In genomic region chr16:2753523-2754020, GRCh38 we compare ENCODE assay signal across 9 cellular contexts. TPM values are rescaled to one million over a fixed set of nuclear protein-coding genes. Genes with fewer than 3 reads are reported as not detected.
DNase-seq lines count a peak whose midpoint lies in the region; ATAC-seq, FAIRE-seq and TF ChIP-seq lines count a peak whose summit lies in the region.
"Had no signal": no experiment of that assay in that cellular context is flagged by ENCODE, and none has a peak within 500 bp of the region (broad histone marks: within the 10 kb centered on the region; RNA-seq: fewer than 3 reads in every experiment).

No MANE protein-coding gene starts in this region.

- H3K27ac ChIP-seq in cardiac muscle cell (peak overlapping the region; percentile 99), HepG2 (ENCODE audit: extremely low read length, insufficient read depth, low read length) (peak overlapping the region; percentile 100), thyroid gland (peak overlapping the region in 2 of 3 donors; percentile 98 to 99)

- TF ChIP-seq EP300 in HepG2 (IDR thresholded peaks at IDR 0.05; ENCODE audit: low read depth in 2 of 2, low read length in 2 of 2) (no peak), HepG2 (CRISPR knock-in tag; IDR thresholded peaks at IDR 0.05; ENCODE audit: borderline replicate concordance) (no peak)

- H3K4me1 ChIP-seq in cardiac muscle cell (ENCODE audit: low read depth) (peaks cover 23% of the 10 kb centered on the region), HepG2 (ENCODE audit: insufficient read depth, low read length) (peaks cover 40% of the 10 kb centered on the region), thyroid gland (peaks cover 35 to 40% of the 10 kb centered on the region in 2 donors)

- in situ Hi-C loops in astrocyte of the spinal cord (cut with HindIII; ENCODE audit: low sequenced_read_pairs) (no loop called here), HepG2 (cut with HindIII; ENCODE audit: extremely low pct_ligation_motif_present, low pct_unique_long_range_greater_than_20kb) (no loop called here)

- peak overlapping the region; percentile 100 for H3K9ac ChIP-seq in HepG2 (ENCODE audit: insufficient read depth, low read depth, low read length)

- H3K27me3 ChIP-seq in cardiac muscle cell (no peaks in the 10 kb centered on the region), HepG2 (ENCODE audit: control insufficient read depth in 1 of 2, insufficient read depth in 2 of 2, low read length in 2 of 2) (no peaks in the 10 kb centered on the region; a peak in 1 of 5 replicates), thyroid gland (no peaks in the 10 kb centered on the region)

- H3K9me3 ChIP-seq in cardiac muscle cell (ENCODE audit: low read depth) (no peaks in the 10 kb centered on the region), HepG2 (ENCODE audit: low read length) (no peaks in the 10 kb centered on the region), thyroid gland (no peaks in the 10 kb centered on the region)

- peaks cover 70% of the 10 kb centered on the region for H3K79me2 ChIP-seq in HepG2 (ENCODE audit: insufficient read depth, low read length)

- H3K36me3 ChIP-seq in cardiac muscle cell (peaks cover 14% of the 10 kb centered on the region), HepG2 (replicated peaks in 1 of 2; ENCODE audit: control insufficient read depth in 1 of 2, insufficient read depth in 2 of 2, low read length in 2 of 2) (peaks cover 12 to 28% of the 10 kb centered on the region in 2 experiments), thyroid gland (peaks cover 13 to 16% of the 10 kb centered on the region in 2 donors)

- H2AFZ ChIP-seq in HepG2 (ENCODE audit: low read length) = no peak overlapping the region

- intact Hi-C loops in left ventricle myocardium superior (cut with micrococcal nuclease) = no loop called here
- intact Hi-C loops in HepG2 (cut with micrococcal nuclease; ENCODE audit: unreplicated experiment) = no loop called here
- intact Hi-C loops in thyroid gland (cut with DNase I) = no loop called here
- intact Hi-C loops in head of caudate nucleus (cut with DNase I) = no loop called here

- no peak for FAIRE-seq in HepG2 (lab: Jason Lieb, UNC)
- FAIRE-seq: GM18507 had no signal

- H4K20me1 ChIP-seq in HepG2 (ENCODE audit: insufficient read depth, low read length) = peaks cover 49% of the 10 kb centered on the region

- TF ChIP-seq POLR2A in HepG2 (IDR thresholded peaks at IDR 0.05; ENCODE audit: insufficient read depth in 1 of 2, low read depth in 2 of 2, low read length in 2 of 2) (0 out of 4 replicates have a peak, but pooled peaks of 1 of the 2 experiments have one; percentile 23), thyroid gland (IDR thresholded peaks at IDR 0.05) (no peak)

- WGBS in HepG2 (ENCODE audit: low lambda C conversion rate) = 0% methylated on average over 17 of the region's 17 CpGs
- WGBS in thyroid gland, 2 donors = 2% methylated on average over 17 of the region's 17 CpGs

- TF ChIP-seq RAD21 in HepG2 (CRISPR knock-in tag; IDR thresholded peaks at IDR 0.05) = no peak

- ATAC-seq in left ventricle myocardium superior = no peak
- ATAC-seq in HepG2 = no peak
- no peak for ATAC-seq in HG03045 (IDR thresholded peaks at IDR 0.05; ENCODE audit: unreplicated experiment)

- CTCF ChIA-PET in HepG2 (lab: Yijun Ruan, JAX; ENCODE audit: low intra/inter-chr PET ratio, low total read pairs) = no interaction called here

- peak overlapping the region; percentile 92 for H3K4me2 ChIP-seq in HepG2 (ENCODE audit: low read depth, low read length)

- peak overlapping the region; percentile 67 for H3K4me3 ChIP-seq in cardiac muscle cell
- peak overlapping the region; percentile 64 for H3K4me3 ChIP-seq in astrocyte of the spinal cord (ENCODE audit: low read depth, low read length)
- peak overlapping the region; percentile 74 to 93 (median 83) for H3K4me3 ChIP-seq in HepG2 (replicated peaks in 1 of 3; ENCODE audit: insufficient read depth in 1 of 3, low read depth in 2 of 3, low read length in 3 of 3)
- peak overlapping the region; percentile 83 to 88 (median 88) for H3K4me3 ChIP-seq in thyroid gland (replicated peaks in 1 of 3)

- BruUV-seq in HepG2 (replicated peaks; lab: Mats Ljungman, UMichigan) = no TSS peak

- TF ChIP-seq CTCF in cardiac muscle cell (IDR thresholded peaks at IDR 0.05; ENCODE audit: low read depth, low read length) (no peak), astrocyte of the spinal cord (IDR thresholded peaks at IDR 0.05; ENCODE audit: low read depth, low read length) (peak; percentile 5), HepG2 (CRISPR knock-in tag; IDR thresholded peaks at IDR 0.05) (no peak), thyroid gland (IDR thresholded peaks at IDR 0.05) (no peak)

- peak; percentile 26 to 51 for DNase-seq in cardiac muscle cell (ENCODE audit: low read depth in 1 of 2, low spot score in 1 of 2)
- DNase-seq in left ventricle myocardium superior = no peak
- peak; percentile 19 for DNase-seq in astrocyte of the spinal cord (ENCODE audit: low read depth, low spot score)
- DNase-seq in HepG2 (ENCODE audit: low spot score) = no peak
- peak; percentile 32 to 65 for DNase-seq in thyroid gland
- DNase-seq in LoVo (ENCODE audit: low spot score) = no peak
- no peak for DNase-seq in head of caudate nucleus

- POLR2A ChIA-PET in HepG2 (lab: Yijun Ruan, JAX) = interaction anchor here (1.4 to 5.1 kb wide), 6 partner anchors 8 to 151 kb away, joined by 4 to 74 read pairs (median 12); partner anchors contain the start of genes ELOB and FLYWCH2

RNA-seq across cellular contexts. Expression of gene SRRM2, which starts 1.1 kb away (rescaled TPM):
- 131 and 321 TPM in 2 replicates for total RNA-seq in cardiac muscle cell
- 592 and 734 TPM in 2 replicates for polyA plus RNA-seq in cardiac muscle cell
- 292 TPM for total RNA-seq in left ventricle myocardium superior
- 50.4 and 80.6 TPM in 2 replicates for total RNA-seq in HepG2 (2016; rRNA removed; fragmentation: Illumina TruSeq; extraction: Trizol)
- total RNA-seq in HepG2 (2016; cell fraction: cytosol; rRNA removed; fragmentation: Illumina TruSeq; extraction: Trizol; ENCODE audit: low read depth) = 41.5 and 43.0 TPM in 2 replicates
- total RNA-seq in HepG2 (2016; cell fraction: insoluble cytoplasmic fraction; rRNA removed; fragmentation: Illumina TruSeq; extraction: Trizol) = 44.1 and 73.0 TPM in 2 replicates
- total RNA-seq in HepG2 (2016; cell fraction: membrane; rRNA removed; fragmentation: Illumina TruSeq; extraction: Trizol) = 48.8 and 52.0 TPM in 2 replicates
- total RNA-seq in HepG2 (2016; cell fraction: nucleus; rRNA removed; fragmentation: Illumina TruSeq; extraction: Trizol) = 159 and 170 TPM in 2 replicates
- 112 and 125 TPM in 2 replicates for polyA plus RNA-seq in HepG2 (2011; rRNA removed)
- polyA plus RNA-seq in HepG2 (2011; cell fraction: cytosol; rRNA removed) = 40.5 and 54.4 TPM in 2 replicates
- 1,408 and 1,626 TPM in 2 replicates for polyA plus RNA-seq in HepG2 (2011; cell fraction: nucleus; rRNA removed)
- 364 and 397 TPM in 2 replicates for polyA plus RNA-seq in HepG2 (2012)
- 15.2 and 19.4 TPM in 2 replicates for polyA plus RNA-seq in HepG2 (2016; cell fraction: cytosol; fragmentation: Illumina TruSeq; extraction: Trizol; ENCODE audit: low read depth)
- polyA plus RNA-seq in HepG2 (2016; cell fraction: insoluble cytoplasmic fraction; fragmentation: Illumina TruSeq; extraction: Trizol; ENCODE audit: low read depth) = 169 and 221 TPM in 2 replicates
- polyA plus RNA-seq in HepG2 (2016; cell fraction: membrane; fragmentation: Illumina TruSeq; extraction: Trizol; ENCODE audit: low read depth) = 38.4 and 49.5 TPM in 2 replicates
- polyA plus RNA-seq in HepG2 (2016; cell fraction: nucleus; fragmentation: Illumina TruSeq; extraction: Trizol; ENCODE audit: insufficient read depth, low read depth) = 998 and 1,215 TPM in 2 replicates
- 125 and 143 TPM in 2 replicates for polyA minus RNA-seq in HepG2 (2011; rRNA and poly(A)+ RNA removed; ENCODE audit: low replicate concordance)
- 88.7 and 111 TPM in 2 replicates for polyA minus RNA-seq in HepG2 (2011; cell fraction: cytosol; rRNA and poly(A)+ RNA removed)
- 176 and 198 TPM in 2 replicates for polyA minus RNA-seq in HepG2 (2011; cell fraction: nucleus; rRNA and poly(A)+ RNA removed)
- total RNA-seq in thyroid gland = 100 to 1,000 TPM; 262 to 378 (median 312) TPM

RNA-seq across cellular contexts. Expression of gene ELOB, which starts 23.5 kb away (rescaled TPM):
- total RNA-seq in cardiac muscle cell = 180 and 435 TPM in 2 replicates
- 606 and 614 TPM in 2 replicates for polyA plus RNA-seq in cardiac muscle cell
- total RNA-seq in left ventricle myocardium superior = 325 TPM
- total RNA-seq in HepG2 (2016; rRNA removed; fragmentation: Illumina TruSeq; extraction: Trizol) = 208 and 253 TPM in 2 replicates
- total RNA-seq in HepG2 (2016; cell fraction: cytosol; rRNA removed; fragmentation: Illumina TruSeq; extraction: Trizol; ENCODE audit: low read depth) = 337 and 393 TPM in 2 replicates
- total RNA-seq in HepG2 (2016; cell fraction: insoluble cytoplasmic fraction; rRNA removed; fragmentation: Illumina TruSeq; extraction: Trizol) = 204 and 279 TPM in 2 replicates
- 174 and 204 TPM in 2 replicates for total RNA-seq in HepG2 (2016; cell fraction: membrane; rRNA removed; fragmentation: Illumina TruSeq; extraction: Trizol)
- 53.2 and 75.0 TPM in 2 replicates for total RNA-seq in HepG2 (2016; cell fraction: nucleus; rRNA removed; fragmentation: Illumina TruSeq; extraction: Trizol)
- 225 and 236 TPM in 2 replicates for polyA plus RNA-seq in HepG2 (2011; rRNA removed)
- polyA plus RNA-seq in HepG2 (2011; cell fraction: cytosol; rRNA removed) = 204 and 385 TPM in 2 replicates
- polyA plus RNA-seq in HepG2 (2011; cell fraction: nucleus; rRNA removed) = 89.2 and 109 TPM in 2 replicates
- polyA plus RNA-seq in HepG2 (2012) = 108 and 117 TPM in 2 replicates
- polyA plus RNA-seq in HepG2 (2016; cell fraction: cytosol; fragmentation: Illumina TruSeq; extraction: Trizol; ENCODE audit: low read depth) = 547 and 569 TPM in 2 replicates
- polyA plus RNA-seq in HepG2 (2016; cell fraction: insoluble cytoplasmic fraction; fragmentation: Illumina TruSeq; extraction: Trizol; ENCODE audit: low read depth) = 265 and 294 TPM in 2 replicates
- 203 and 243 TPM in 2 replicates for polyA plus RNA-seq in HepG2 (2016; cell fraction: membrane; fragmentation: Illumina TruSeq; extraction: Trizol; ENCODE audit: low read depth)
- polyA plus RNA-seq in HepG2 (2016; cell fraction: nucleus; fragmentation: Illumina TruSeq; extraction: Trizol; ENCODE audit: insufficient read depth, low read depth) = 127 and 128 TPM in 2 replicates
- 125 and 227 TPM in 2 replicates for polyA minus RNA-seq in HepG2 (2011; rRNA and poly(A)+ RNA removed; ENCODE audit: low replicate concordance)
- polyA minus RNA-seq in HepG2 (2011; cell fraction: cytosol; rRNA and poly(A)+ RNA removed) = 25.2 and 36.1 TPM in 2 replicates
- polyA minus RNA-seq in HepG2 (2011; cell fraction: nucleus; rRNA and poly(A)+ RNA removed) = 9.8 and 9.9 TPM in 2 replicates
- 100 to 1,000 TPM; 373 to 786 (median 647) TPM for total RNA-seq in thyroid gland

RNA-seq across cellular contexts. Expression of gene PRSS27, which starts 33.5 kb away (rescaled TPM):
- 13.0 and 17.0 TPM in 2 replicates for total RNA-seq in cardiac muscle cell
- polyA plus RNA-seq in cardiac muscle cell = 12.1 and 14.5 TPM in 2 replicates
- 0.12 TPM for total RNA-seq in left ventricle myocardium superior
- total RNA-seq in HepG2 (2016; rRNA removed; fragmentation: Illumina TruSeq; extraction: Trizol) = 0.20 TPM in 1 of 2 replicates, not detected in the other
- total RNA-seq in HepG2 (2016; cell fraction: cytosol; rRNA removed; fragmentation: Illumina TruSeq; extraction: Trizol; ENCODE audit: low read depth) = 0.30 TPM in 1 of 2 replicates, not detected in the other
- total RNA-seq in HepG2 (2016; cell fraction: insoluble cytoplasmic fraction; rRNA removed; fragmentation: Illumina TruSeq; extraction: Trizol) = 0.35 TPM in 1 of 2 replicates, not detected in the other
- total RNA-seq in HepG2 (2016; cell fraction: membrane; rRNA removed; fragmentation: Illumina TruSeq; extraction: Trizol) = 0.12 and 0.41 TPM in 2 replicates
- 0.19 and 0.34 TPM in 2 replicates for total RNA-seq in HepG2 (2016; cell fraction: nucleus; rRNA removed; fragmentation: Illumina TruSeq; extraction: Trizol)
- polyA plus RNA-seq in HepG2 (2011; rRNA removed) = 0.73 and 1.2 TPM in 2 replicates
- 0.59 and 1.3 TPM in 2 replicates for polyA plus RNA-seq in HepG2 (2011; cell fraction: cytosol; rRNA removed)
- polyA plus RNA-seq in HepG2 (2011; cell fraction: nucleus; rRNA removed) = 2.0 and 2.8 TPM in 2 replicates
- polyA plus RNA-seq in HepG2 (2012) = 0.43 and 1.1 TPM in 2 replicates
- 0.08 and 0.16 TPM in 2 replicates for polyA plus RNA-seq in HepG2 (2016; cell fraction: cytosol; fragmentation: Illumina TruSeq; extraction: Trizol; ENCODE audit: low read depth)
- polyA plus RNA-seq in HepG2 (2016; cell fraction: insoluble cytoplasmic fraction; fragmentation: Illumina TruSeq; extraction: Trizol; ENCODE audit: low read depth) = not detected in 2 replicates
- polyA plus RNA-seq in HepG2 (2016; cell fraction: membrane; fragmentation: Illumina TruSeq; extraction: Trizol; ENCODE audit: low read depth) = 0.21 TPM in 1 of 2 replicates, not detected in the other
- polyA plus RNA-seq in HepG2 (2016; cell fraction: nucleus; fragmentation: Illumina TruSeq; extraction: Trizol; ENCODE audit: insufficient read depth, low read depth) = 0.53 TPM in 1 of 2 replicates, not detected in the other
- 1.0 and 1.7 TPM in 2 replicates for polyA minus RNA-seq in HepG2 (2011; rRNA and poly(A)+ RNA removed; ENCODE audit: low replicate concordance)
- polyA minus RNA-seq in HepG2 (2011; cell fraction: cytosol; rRNA and poly(A)+ RNA removed) = not detected in 2 replicates
- polyA minus RNA-seq in HepG2 (2011; cell fraction: nucleus; rRNA and poly(A)+ RNA removed) = 1.3 and 1.6 TPM in 2 replicates
- 1 to 10 TPM in 3 of 4 donors, not detected in 1; 1.1 to 1.5 (median 1.1) TPM for total RNA-seq in thyroid gland

RNA-seq across cellular contexts. Expression of gene PRSS33, which starts 33.8 kb away (rescaled TPM):
- not detected in 2 replicates for total RNA-seq in cardiac muscle cell
- not detected in 2 replicates for polyA plus RNA-seq in cardiac muscle cell
- not detected for total RNA-seq in left ventricle myocardium superior
- total RNA-seq in HepG2 (2016; rRNA removed; fragmentation: Illumina TruSeq; extraction: Trizol) = not detected in 2 replicates
- not detected in 2 replicates for total RNA-seq in HepG2 (2016; cell fraction: cytosol; rRNA removed; fragmentation: Illumina TruSeq; extraction: Trizol; ENCODE audit: low read depth)
- total RNA-seq in HepG2 (2016; cell fraction: insoluble cytoplasmic fraction; rRNA removed; fragmentation: Illumina TruSeq; extraction: Trizol) = not detected in 2 replicates
- not detected in 2 replicates for total RNA-seq in HepG2 (2016; cell fraction: membrane; rRNA removed; fragmentation: Illumina TruSeq; extraction: Trizol)
- total RNA-seq in HepG2 (2016; cell fraction: nucleus; rRNA removed; fragmentation: Illumina TruSeq; extraction: Trizol) = not detected in 2 replicates
- not detected in 2 replicates for polyA plus RNA-seq in HepG2 (2011; rRNA removed)
- not detected in 2 replicates for polyA plus RNA-seq in HepG2 (2011; cell fraction: cytosol; rRNA removed)
- not detected in 2 replicates for polyA plus RNA-seq in HepG2 (2011; cell fraction: nucleus; rRNA removed)
- not detected in 2 replicates for polyA plus RNA-seq in HepG2 (2012)
- polyA plus RNA-seq in HepG2 (2016; cell fraction: cytosol; fragmentation: Illumina TruSeq; extraction: Trizol; ENCODE audit: low read depth) = not detected in 2 replicates
- not detected in 2 replicates for polyA plus RNA-seq in HepG2 (2016; cell fraction: insoluble cytoplasmic fraction; fragmentation: Illumina TruSeq; extraction: Trizol; ENCODE audit: low read depth)
- not detected in 2 replicates for polyA plus RNA-seq in HepG2 (2016; cell fraction: membrane; fragmentation: Illumina TruSeq; extraction: Trizol; ENCODE audit: low read depth)
- polyA plus RNA-seq in HepG2 (2016; cell fraction: nucleus; fragmentation: Illumina TruSeq; extraction: Trizol; ENCODE audit: insufficient read depth, low read depth) = not detected in 2 replicates
- not detected in 2 replicates for polyA minus RNA-seq in HepG2 (2011; rRNA and poly(A)+ RNA removed; ENCODE audit: low replicate concordance)
- polyA minus RNA-seq in HepG2 (2011; cell fraction: cytosol; rRNA and poly(A)+ RNA removed) = not detected in 2 replicates
- not detected in 2 replicates for polyA minus RNA-seq in HepG2 (2011; cell fraction: nucleus; rRNA and poly(A)+ RNA removed)
- total RNA-seq in thyroid gland = not detected

RNA-seq across cellular contexts. Expression of gene PRSS41, which starts 44.7 kb away (rescaled TPM):
- total RNA-seq in cardiac muscle cell = not detected in 2 replicates
- polyA plus RNA-seq in cardiac muscle cell = not detected in 2 replicates
- not detected for total RNA-seq in left ventricle myocardium superior
- total RNA-seq in HepG2 (2016; rRNA removed; fragmentation: Illumina TruSeq; extraction: Trizol) = not detected in 2 replicates
- not detected in 2 replicates for total RNA-seq in HepG2 (2016; cell fraction: cytosol; rRNA removed; fragmentation: Illumina TruSeq; extraction: Trizol; ENCODE audit: low read depth)
- total RNA-seq in HepG2 (2016; cell fraction: insoluble cytoplasmic fraction; rRNA removed; fragmentation: Illumina TruSeq; extraction: Trizol) = not detected in 2 replicates
- total RNA-seq in HepG2 (2016; cell fraction: membrane; rRNA removed; fragmentation: Illumina TruSeq; extraction: Trizol) = not detected in 2 replicates
- total RNA-seq in HepG2 (2016; cell fraction: nucleus; rRNA removed; fragmentation: Illumina TruSeq; extraction: Trizol) = not detected in 2 replicates
- polyA plus RNA-seq in HepG2 (2011; rRNA removed) = not detected in 2 replicates
- polyA plus RNA-seq in HepG2 (2011; cell fraction: cytosol; rRNA removed) = not detected in 2 replicates
- polyA plus RNA-seq in HepG2 (2011; cell fraction: nucleus; rRNA removed) = not detected in 2 replicates
- not detected in 2 replicates for polyA plus RNA-seq in HepG2 (2012)
- polyA plus RNA-seq in HepG2 (2016; cell fraction: cytosol; fragmentation: Illumina TruSeq; extraction: Trizol; ENCODE audit: low read depth) = not detected in 2 replicates
- not detected in 2 replicates for polyA plus RNA-seq in HepG2 (2016; cell fraction: insoluble cytoplasmic fraction; fragmentation: Illumina TruSeq; extraction: Trizol; ENCODE audit: low read depth)
- not detected in 2 replicates for polyA plus RNA-seq in HepG2 (2016; cell fraction: membrane; fragmentation: Illumina TruSeq; extraction: Trizol; ENCODE audit: low read depth)
- not detected in 2 replicates for polyA plus RNA-seq in HepG2 (2016; cell fraction: nucleus; fragmentation: Illumina TruSeq; extraction: Trizol; ENCODE audit: insufficient read depth, low read depth)
- 0.14 TPM in 1 of 2 replicates, not detected in the other for polyA minus RNA-seq in HepG2 (2011; rRNA and poly(A)+ RNA removed; ENCODE audit: low replicate concordance)
- polyA minus RNA-seq in HepG2 (2011; cell fraction: cytosol; rRNA and poly(A)+ RNA removed) = not detected in 2 replicates
- not detected in 2 replicates for polyA minus RNA-seq in HepG2 (2011; cell fraction: nucleus; rRNA and poly(A)+ RNA removed)
- total RNA-seq in thyroid gland = not detected

Comparison
In these comparisons a context has a peak if more than half of its experiments do, and no peak if none do; other contexts are left out.
1. DNase-seq: peak in cardiac muscle cell (2 of 2), astrocyte of the spinal cord (single experiment) and thyroid gland (2 of 2); none in left ventricle myocardium superior (single experiment), HepG2 (single experiment), LoVo (single experiment) and head of caudate nucleus (0 of 42).
2. Peak in every context shown above with its lines, with median percentiles within 50 percentile points of each other: H3K27ac ChIP-seq and H3K4me3 ChIP-seq.